Comparison of ENCODE assay signal across 2 cellular contexts in the genomic region with DNA sequence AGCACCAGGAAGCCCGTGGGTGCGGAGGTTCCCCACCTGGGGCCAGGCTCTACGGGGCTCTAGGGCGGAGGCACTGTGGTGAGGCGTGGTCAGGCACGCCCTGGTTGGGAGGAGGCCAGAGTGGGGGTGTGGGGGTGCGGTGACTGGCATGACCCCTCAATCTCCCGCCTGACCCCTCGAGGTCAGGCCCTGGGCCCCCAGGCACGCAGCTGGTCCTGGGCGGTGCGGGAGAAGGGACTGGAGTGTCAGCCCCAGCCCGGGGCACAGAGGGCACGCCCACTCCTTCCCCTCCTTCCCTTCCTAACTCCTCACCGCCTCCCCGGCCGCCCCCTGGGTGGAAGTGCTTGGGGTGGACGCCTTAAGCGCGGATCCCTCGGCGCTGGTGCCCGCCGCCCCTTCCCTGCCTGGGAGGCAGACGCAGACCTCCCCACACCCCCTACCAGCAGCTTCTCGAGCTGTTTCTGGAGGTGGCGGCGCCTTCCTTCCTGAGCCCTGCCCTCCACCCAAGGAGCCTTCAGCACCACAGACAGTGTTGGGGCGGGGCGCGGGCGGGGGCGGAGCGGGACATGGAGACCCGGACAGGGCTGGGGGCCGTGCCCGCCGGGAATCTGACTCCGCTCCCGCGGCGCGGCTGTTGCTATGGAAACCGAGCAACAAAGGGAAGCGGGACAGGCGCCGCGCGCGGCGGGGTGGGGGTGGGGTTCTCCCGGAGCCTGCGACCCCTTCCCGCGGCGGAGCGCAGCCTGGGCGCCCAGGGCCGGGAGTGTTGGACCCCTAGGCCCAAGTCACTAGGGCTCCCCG.
A peak's percentile ranks its signal among the peaks of the same experiment; 100 is the strongest.
TF ChIP-seq lines count a peak whose summit lies in the region.

No MANE protein-coding gene starts in this region.

TF ChIP-seq in A549, 52 proteins besides CTCF, POLR2A, EP300 and RAD21:
- no peak for TF ChIP-seq RCOR1 (IDR thresholded peaks at IDR 0.05; ENCODE audit: low read depth, low read length)
- TF ChIP-seq, protein P1, sequence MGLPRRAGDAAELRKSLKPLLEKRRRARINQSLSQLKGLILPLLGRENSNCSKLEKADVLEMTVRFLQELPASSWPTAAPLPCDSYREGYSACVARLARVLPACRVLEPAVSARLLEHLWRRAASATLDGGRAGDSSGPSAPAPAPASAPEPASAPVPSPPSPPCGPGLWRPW (IDR thresholded peaks at IDR 0.05): no peak
- TF ChIP-seq RFX5 (IDR thresholded peaks at IDR 0.05): peak; percentile 79
- no peak for TF ChIP-seq HDAC2 (IDR thresholded peaks at IDR 0.05)
- TF ChIP-seq, protein P2, sequence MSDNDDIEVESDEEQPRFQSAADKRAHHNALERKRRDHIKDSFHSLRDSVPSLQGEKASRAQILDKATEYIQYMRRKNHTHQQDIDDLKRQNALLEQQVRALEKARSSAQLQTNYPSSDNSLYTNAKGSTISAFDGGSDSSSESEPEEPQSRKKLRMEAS (IDR thresholded peaks at IDR 0.05): peak; percentile 43; the same call in 1 of the 2 replicates
- no peak for TF ChIP-seq HOXB5 (CRISPR knock-in tag; IDR thresholded peaks at IDR 0.05)
- no peak for TF ChIP-seq CHD4 (IDR thresholded peaks at IDR 0.05; ENCODE audit: borderline replicate concordance)
- no peak for TF ChIP-seq JUNB (IDR thresholded peaks at IDR 0.05)
- TF ChIP-seq ESRRA (IDR thresholded peaks at IDR 0.05; ENCODE audit: borderline replicate concordance, low read length): no peak
- TF ChIP-seq NFE2L2 (conservative IDR thresholded peaks at IDR 0.05; ENCODE audit: low read length): no peak
- peak; percentile 52; the same call in 1 of the 2 replicates for TF ChIP-seq EHMT2 (IDR thresholded peaks at IDR 0.05; ENCODE audit: low read depth)
- TF ChIP-seq HOXA7 (CRISPR knock-in tag; IDR thresholded peaks at IDR 0.05): no peak
- TF ChIP-seq, protein P3, sequence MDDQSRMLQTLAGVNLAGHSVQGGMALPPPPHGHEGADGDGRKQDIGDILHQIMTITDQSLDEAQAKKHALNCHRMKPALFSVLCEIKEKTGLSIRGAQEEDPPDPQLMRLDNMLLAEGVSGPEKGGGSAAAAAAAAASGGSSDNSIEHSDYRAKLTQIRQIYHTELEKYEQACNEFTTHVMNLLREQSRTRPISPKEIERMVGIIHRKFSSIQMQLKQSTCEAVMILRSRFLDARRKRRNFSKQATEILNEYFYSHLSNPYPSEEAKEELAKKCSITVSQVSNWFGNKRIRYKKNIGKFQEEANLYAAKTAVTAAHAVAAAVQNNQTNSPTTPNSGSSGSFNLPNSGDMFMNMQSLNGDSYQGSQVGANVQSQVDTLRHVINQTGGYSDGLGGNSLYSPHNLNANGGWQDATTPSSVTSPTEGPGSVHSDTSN (IDR thresholded peaks at IDR 0.05): no peak; the same call in 1 of the 2 replicates
- no peak; the same call in 1 of the 2 replicates for TF ChIP-seq MAZ (IDR thresholded peaks at IDR 0.05; ENCODE audit: borderline replicate concordance, low read depth, low read length)
- TF ChIP-seq, protein P4, sequence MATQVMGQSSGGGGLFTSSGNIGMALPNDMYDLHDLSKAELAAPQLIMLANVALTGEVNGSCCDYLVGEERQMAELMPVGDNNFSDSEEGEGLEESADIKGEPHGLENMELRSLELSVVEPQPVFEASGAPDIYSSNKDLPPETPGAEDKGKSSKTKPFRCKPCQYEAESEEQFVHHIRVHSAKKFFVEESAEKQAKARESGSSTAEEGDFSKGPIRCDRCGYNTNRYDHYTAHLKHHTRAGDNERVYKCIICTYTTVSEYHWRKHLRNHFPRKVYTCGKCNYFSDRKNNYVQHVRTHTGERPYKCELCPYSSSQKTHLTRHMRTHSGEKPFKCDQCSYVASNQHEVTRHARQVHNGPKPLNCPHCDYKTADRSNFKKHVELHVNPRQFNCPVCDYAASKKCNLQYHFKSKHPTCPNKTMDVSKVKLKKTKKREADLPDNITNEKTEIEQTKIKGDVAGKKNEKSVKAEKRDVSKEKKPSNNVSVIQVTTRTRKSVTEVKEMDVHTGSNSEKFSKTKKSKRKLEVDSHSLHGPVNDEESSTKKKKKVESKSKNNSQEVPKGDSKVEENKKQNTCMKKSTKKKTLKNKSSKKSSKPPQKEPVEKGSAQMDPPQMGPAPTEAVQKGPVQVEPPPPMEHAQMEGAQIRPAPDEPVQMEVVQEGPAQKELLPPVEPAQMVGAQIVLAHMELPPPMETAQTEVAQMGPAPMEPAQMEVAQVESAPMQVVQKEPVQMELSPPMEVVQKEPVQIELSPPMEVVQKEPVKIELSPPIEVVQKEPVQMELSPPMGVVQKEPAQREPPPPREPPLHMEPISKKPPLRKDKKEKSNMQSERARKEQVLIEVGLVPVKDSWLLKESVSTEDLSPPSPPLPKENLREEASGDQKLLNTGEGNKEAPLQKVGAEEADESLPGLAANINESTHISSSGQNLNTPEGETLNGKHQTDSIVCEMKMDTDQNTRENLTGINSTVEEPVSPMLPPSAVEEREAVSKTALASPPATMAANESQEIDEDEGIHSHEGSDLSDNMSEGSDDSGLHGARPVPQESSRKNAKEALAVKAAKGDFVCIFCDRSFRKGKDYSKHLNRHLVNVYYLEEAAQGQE (IDR thresholded peaks at IDR 0.05): peak; percentile 84
- TF ChIP-seq ZC3H11A (IDR thresholded peaks at IDR 0.05): no peak
- TF ChIP-seq, protein P5, sequence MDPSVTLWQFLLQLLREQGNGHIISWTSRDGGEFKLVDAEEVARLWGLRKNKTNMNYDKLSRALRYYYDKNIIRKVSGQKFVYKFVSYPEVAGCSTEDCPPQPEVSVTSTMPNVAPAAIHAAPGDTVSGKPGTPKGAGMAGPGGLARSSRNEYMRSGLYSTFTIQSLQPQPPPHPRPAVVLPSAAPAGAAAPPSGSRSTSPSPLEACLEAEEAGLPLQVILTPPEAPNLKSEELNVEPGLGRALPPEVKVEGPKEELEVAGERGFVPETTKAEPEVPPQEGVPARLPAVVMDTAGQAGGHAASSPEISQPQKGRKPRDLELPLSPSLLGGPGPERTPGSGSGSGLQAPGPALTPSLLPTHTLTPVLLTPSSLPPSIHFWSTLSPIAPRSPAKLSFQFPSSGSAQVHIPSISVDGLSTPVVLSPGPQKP (IDR thresholded peaks at IDR 0.05; ENCODE audit: low read depth, low read length): no peak
- TF ChIP-seq SREBF2 (IDR thresholded peaks at IDR 0.05): no peak
- peak in 1 of 2 experiments; percentile 35; a peak in 2 of 5 replicates for TF ChIP-seq JUN (IDR thresholded peaks at IDR 0.05)
- no peak for TF ChIP-seq TP53 (CRISPR knock-in tag; IDR thresholded peaks at IDR 0.05)
- no peak for TF ChIP-seq TFCP2L1 (CRISPR knock-in tag; IDR thresholded peaks at IDR 0.05)
- no peak for TF ChIP-seq KDM1A (IDR thresholded peaks at IDR 0.05; ENCODE audit: low read depth)
- no peak for TF ChIP-seq PHF8 (IDR thresholded peaks at IDR 0.05; ENCODE audit: borderline replicate concordance, low read depth)
- TF ChIP-seq, protein P6, sequence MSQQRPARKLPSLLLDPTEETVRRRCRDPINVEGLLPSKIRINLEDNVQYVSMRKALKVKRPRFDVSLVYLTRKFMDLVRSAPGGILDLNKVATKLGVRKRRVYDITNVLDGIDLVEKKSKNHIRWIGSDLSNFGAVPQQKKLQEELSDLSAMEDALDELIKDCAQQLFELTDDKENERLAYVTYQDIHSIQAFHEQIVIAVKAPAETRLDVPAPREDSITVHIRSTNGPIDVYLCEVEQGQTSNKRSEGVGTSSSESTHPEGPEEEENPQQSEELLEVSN (IDR thresholded peaks at IDR 0.05; ENCODE audit: borderline replicate concordance, low read depth): no peak
- TF ChIP-seq ZNF302 (CRISPR knock-in tag; IDR thresholded peaks at IDR 0.05): no peak
- TF ChIP-seq HOXB13 (CRISPR knock-in tag; IDR thresholded peaks at IDR 0.05; ENCODE audit: low read depth): no peak

TF ChIP-seq in liver, 16 proteins besides CTCF, POLR2A, EP300 and RAD21:
- TF ChIP-seq, protein P4 (IDR thresholded peaks at IDR 0.05): no peak
- TF ChIP-seq SP1 (IDR thresholded peaks at IDR 0.05): no peak
